27 cellular contexts compared by ENCODE assay signal in the genomic region with DNA sequence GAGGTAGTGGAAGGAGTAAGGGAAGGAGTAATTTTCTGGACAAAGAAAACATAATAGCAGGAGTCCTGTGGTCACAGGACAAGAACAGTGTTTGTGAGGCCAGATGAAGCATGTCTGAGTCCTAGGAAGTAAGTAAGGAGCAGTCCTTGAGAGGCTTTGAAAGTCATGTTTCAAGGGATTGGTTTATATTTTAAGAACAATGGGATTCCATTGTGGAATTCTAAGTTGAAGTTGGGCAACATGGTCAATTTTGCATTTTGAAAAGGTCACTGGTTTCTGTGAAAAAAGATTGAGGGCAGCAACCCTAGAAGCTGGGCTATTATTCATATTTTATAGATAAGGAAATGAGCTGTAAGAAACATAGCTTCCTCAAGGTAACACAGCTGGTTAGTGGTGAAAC. TPM values are rescaled to one million over a fixed set of nuclear protein-coding genes. Genes with fewer than 3 reads are reported as not detected.
DNase-seq lines count a peak whose midpoint lies in the region; ATAC-seq and TF ChIP-seq lines count a peak whose summit lies in the region.
"Had no signal": no experiment of that assay in that cellular context is flagged by ENCODE, and none has a peak within 500 bp of the region (broad histone marks: within the 10 kb centered on the region; RNA-seq: fewer than 3 reads in every experiment).

No MANE protein-coding gene starts in this region.

- CTCF ChIA-PET in AG04450 (lab: Charles Lee) = interaction anchor here (0.6 to 3.8 kb wide), 13 partner anchors 9 to 415 kb away, joined by 3 to 47 read pairs (median 4); a partner anchor contains a TSS

- H3K27me3 ChIP-seq in AG04450 (ENCODE audit: control insufficient read depth, insufficient read depth, low read length) = peaks cover 3% of the 10 kb centered on the region
- H3K27me3 ChIP-seq: BLaER1, brain microvascular endothelial cell, heart left ventricle, suprapubic skin had no signal

- H3K9me3 ChIP-seq in AG04450 (ENCODE audit: control insufficient read depth, insufficient read depth, low read length) = no peaks in the 10 kb centered on the region
- H3K9me3 ChIP-seq: BLaER1, heart left ventricle, suprapubic skin had no signal

- peaks cover 11% of the 10 kb centered on the region for H3K27me3 Mint-ChIP-seq in HFFc6 (ENCODE audit: insufficient read depth)
- peaks cover 38% of the 10 kb centered on the region for H3K27me3 Mint-ChIP-seq in activated T-cell treated with anti-CD3 and anti-CD28 coated beads, Interleukin-2, amount 50 U/mL, for 72 hours (ENCODE audit: low read depth)

- H3K27ac Mint-ChIP-seq in HFFc6 = peak overlapping the region; percentile 64
- H3K27ac Mint-ChIP-seq in activated T-cell treated with anti-CD3 and anti-CD28 coated beads, Interleukin-2, amount 50 U/mL, for 72 hours = no peak overlapping the region
- H3K27ac Mint-ChIP-seq: activated naive CD8-positive, alpha-beta T cell treated with anti-CD3 and anti-CD28 coated beads, Interleukin-2, amount 50 U/mL, for 24 hours; WTC11 had no signal

- H3K36me3 Mint-ChIP-seq in HFFc6 (ENCODE audit: low read depth) = no peaks in the 10 kb centered on the region
- no peaks in the 10 kb centered on the region for H3K36me3 Mint-ChIP-seq in activated T-cell treated with anti-CD3 and anti-CD28 coated beads, Interleukin-2, amount 50 U/mL, for 72 hours (ENCODE audit: insufficient read depth in 2 of 2)
- H3K36me3 Mint-ChIP-seq: WTC11 had no signal

- H3K9me3 Mint-ChIP-seq in HFFc6 = no peaks in the 10 kb centered on the region
- no peaks in the 10 kb centered on the region for H3K9me3 Mint-ChIP-seq in activated T-cell treated with anti-CD3 and anti-CD28 coated beads, Interleukin-2, amount 50 U/mL, for 72 hours
- H3K9me3 Mint-ChIP-seq: activated naive CD8-positive, alpha-beta T cell treated with anti-CD3 and anti-CD28 coated beads, Interleukin-2, amount 50 U/mL, for 24 hours; naive thymus-derived CD4-positive, alpha-beta T cell; WTC11 had no signal

- TF ChIP-seq CTCF in AG04450 (IDR thresholded peaks at IDR 0.05; ENCODE audit: low read depth, low read length) = no peak
- TF ChIP-seq CTCF in HFFc6 (IDR thresholded peaks at IDR 0.05) = no peak
- TF ChIP-seq CTCF in fibroblast of villous mesenchyme (IDR thresholded peaks at IDR 0.05; ENCODE audit: insufficient read depth, low read depth, low read length) = no peak

- H3K4me1 Mint-ChIP-seq in HFFc6 (ENCODE audit: low read depth) = peaks cover 22% of the 10 kb centered on the region
- peaks cover 17% of the 10 kb centered on the region for H3K4me1 Mint-ChIP-seq in activated T-cell treated with anti-CD3 and anti-CD28 coated beads, Interleukin-2, amount 50 U/mL, for 72 hours (ENCODE audit: low read depth)
- H3K4me1 Mint-ChIP-seq: activated naive CD8-positive, alpha-beta T cell treated with anti-CD3 and anti-CD28 coated beads, Interleukin-2, amount 50 U/mL, for 24 hours; naive thymus-derived CD4-positive, alpha-beta T cell had no signal

- peak overlapping the region; percentile 47 for H3K27ac ChIP-seq in AG04450 (ENCODE audit: low read depth, low read length)
- H3K27ac ChIP-seq: BLaER1, brain microvascular endothelial cell, coronary artery, heart left ventricle, suprapubic skin had no signal

- POLR2A ChIA-PET in AG04450 (lab: Yijun Ruan, JAX) = interaction anchor here (0.6 to 1.3 kb wide), 2 partner anchors 9 to 10 kb away, joined by 4 to 7 read pairs; a partner anchor contains a TSS

- H3K4me3 ChIP-seq in AG04450 (ENCODE audit: low read depth, low read length) (no peak overlapping the region), fibroblast of villous mesenchyme (ENCODE audit: low read depth, low read length) (no peak overlapping the region)
- H3K4me3 ChIP-seq: BLaER1, coronary artery, heart left ventricle, smooth muscle cell, suprapubic skin had no signal

- DNase-seq in AG04450 (ENCODE audit: low read depth, low spot score) (no peak), HFFc6 (no peak), amniotic epithelial cell (ENCODE audit: low read depth) (peak; percentile 81), fibroblast of villous mesenchyme (ENCODE audit: low read depth) (peak; percentile 8), KG1 (lab: John Stamatoyannopoulos, UW) (no peak), NCI-H748 treated with DMSO at 0.1 percent for 48 hours (lab: John Stamatoyannopoulos, UW) (no peak)
- DNase-seq in activated T-cell treated with anti-CD3 and anti-CD28 coated beads, Interleukin-2, amount 50 U/mL, for 72 hours = no peak
- DNase-seq: activated CD4-positive, alpha-beta T cell treated with anti-CD3 and anti-CD28 coated beads, Interleukin-2, amount 50 U/mL, for 48 hours; activated gamma-delta T cell treated with Interleukin-2 at 50 U/mL for 16 hours; activated naive CD8-positive, alpha-beta T cell treated with anti-CD3 and anti-CD28 coated beads, Interleukin-2, amount 50 U/mL, for 24 hours; activated T-cell treated with anti-CD3 and anti-CD28 coated beads for 4 hours; COR-L47; DMS79; heart left ventricle; mesendoderm; naive thymus-derived CD4-positive, alpha-beta T cell; NCI-H1105; NCI-H1930; stimulated activated CD4-positive, alpha-beta T cell treated with anti-CD3 and anti-CD28 coated beads, Interleukin-2, amount 100 ng/mL, for 24 hours; T1000 had no signal

- no peak overlapping the region for H3K4me3 Mint-ChIP-seq in HFFc6
- no peak overlapping the region for H3K4me3 Mint-ChIP-seq in activated T-cell treated with anti-CD3 and anti-CD28 coated beads, Interleukin-2, amount 50 U/mL, for 72 hours
- H3K4me3 Mint-ChIP-seq: activated naive CD8-positive, alpha-beta T cell treated with anti-CD3 and anti-CD28 coated beads, Interleukin-2, amount 50 U/mL, for 24 hours; naive thymus-derived CD4-positive, alpha-beta T cell; WTC11 had no signal

- no peak for ATAC-seq in GM21381 (IDR thresholded peaks at IDR 0.05; ENCODE audit: unreplicated experiment)
- no peak for ATAC-seq in activated T-cell treated with anti-CD3 and anti-CD28 coated beads, Interleukin-2, amount 50 U/mL, for 72 hours (replicated peaks in 1 of 2)
- ATAC-seq: activated naive CD8-positive, alpha-beta T cell treated with anti-CD3 and anti-CD28 coated beads, Interleukin-2, amount 50 U/mL, for 24 hours; heart left ventricle; WTC11 had no signal

RNA-seq across cellular contexts. Expression of a gene that starts 10.8 kb away (rescaled TPM):
- polyA plus RNA-seq in AG04450 (2011; rRNA removed) = 20.4 and 21.5 TPM in 2 replicates
- polyA minus RNA-seq in AG04450 (2011; rRNA and poly(A)+ RNA removed) = 24.3 and 33.6 TPM in 2 replicates
- 10 to 100 TPM; 18.3 to 23.9 (median 21.2) TPM for total RNA-seq in HFFc6 (2021; fragmentation: NEBNext Ultra II Directional; extraction: Animal tissue kit (Norgen Biotek cat#: 25700))
- total RNA-seq in fibroblast of villous mesenchyme = 16.0 and 18.4 TPM in 2 replicates
- 10 to 100 TPM; 86.2 to 98.9 TPM for total RNA-seq in activated T-cell treated with anti-CD3 and anti-CD28 coated beads, Interleukin-2, amount 50 U/mL, for 72 hours

RNA-seq across cellular contexts. Expression of a gene that starts 28.3 kb away (rescaled TPM):
- polyA plus RNA-seq in AG04450 (2011; rRNA removed) = 14.4 and 16.2 TPM in 2 replicates
- 30.8 and 34.4 TPM in 2 replicates for polyA minus RNA-seq in AG04450 (2011; rRNA and poly(A)+ RNA removed)
- total RNA-seq in HFFc6 (2021; fragmentation: NEBNext Ultra II Directional; extraction: Animal tissue kit (Norgen Biotek cat#: 25700)) = 10 to 100 TPM; 11.1 to 17.0 (median 13.6) TPM
- total RNA-seq in fibroblast of villous mesenchyme = 43.2 and 48.4 TPM in 2 replicates
- total RNA-seq in activated T-cell treated with anti-CD3 and anti-CD28 coated beads, Interleukin-2, amount 50 U/mL, for 72 hours = 1 to 10 TPM; 3.9 to 4.1 TPM

Comparison
In these comparisons a context has a peak if more than half of its experiments do, and no peak if none do; other contexts are left out.
1. DNase-seq: peak in amniotic epithelial cell (single experiment) and fibroblast of villous mesenchyme (single experiment); none in AG04450 (single experiment), HFFc6 (single experiment), KG1 (single experiment), activated T-cell treated with anti-CD3 and anti-CD28 coated beads, Interleukin-2, amount 50 U/mL, for 72 hours (0 of 2) and NCI-H748 treated with DMSO at 0.1 percent for 48 hours (single experiment).